Comparison of ENCODE assay signal across 39 cellular contexts in the genomic region with DNA sequence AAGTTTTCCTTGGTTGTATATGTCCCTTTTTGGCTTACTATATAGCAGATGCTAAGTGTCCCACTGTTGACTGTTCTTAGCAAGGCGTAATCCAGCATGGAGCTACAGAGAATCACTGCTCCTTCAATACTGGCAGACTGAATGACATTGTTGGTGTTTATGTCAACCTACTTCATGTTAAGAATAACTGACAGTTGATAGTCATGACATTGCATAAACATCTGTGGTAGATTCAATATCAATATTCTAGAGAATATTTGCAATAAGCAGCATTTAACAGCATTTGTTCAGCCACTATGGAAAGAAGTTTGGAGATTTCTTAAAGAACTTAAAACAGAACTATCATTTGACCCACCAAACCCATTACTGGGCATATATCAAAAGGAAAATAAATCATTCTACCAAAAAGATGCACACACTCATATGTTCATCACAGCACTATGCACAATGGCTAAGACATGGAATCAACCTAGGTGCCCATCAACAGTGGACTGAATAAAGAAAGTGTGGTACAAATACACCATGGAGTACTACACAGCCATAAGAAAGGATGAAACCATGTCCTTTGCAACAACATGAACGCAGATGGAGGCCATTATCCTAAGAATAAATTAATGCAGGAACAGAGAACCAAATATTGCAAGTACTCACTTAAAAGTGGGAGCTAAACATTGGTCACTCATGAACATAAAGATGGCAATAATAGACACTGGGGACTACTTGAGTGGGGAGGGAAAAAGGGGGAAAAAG.
"Had no signal": no experiment of that assay in that cellular context is flagged by ENCODE, and none has a peak within 500 bp of the region (broad histone marks: within the 10 kb centered on the region; RNA-seq: fewer than 3 reads in every experiment).

No MANE protein-coding gene starts in this region.

- H3K27ac ChIP-seq: adrenal gland, ascending aorta, body of pancreas, brain microvascular endothelial cell, breast epithelium, cardiac muscle cell had no signal

- ATAC-seq: activated naive CD4-positive, alpha-beta T cell treated with anti-CD3 and anti-CD28 coated beads, Interleukin-2, amount 50 U/mL, for 72 hours; activated naive CD8-positive, alpha-beta T cell treated with anti-CD3 and anti-CD28 coated beads, Interleukin-2, amount 50 U/mL, for 24 hours; activated T-cell treated with anti-CD3 and anti-CD28 coated beads, Interleukin-2, amount 50 U/mL, for 4 hours; activated T-cell treated with anti-CD3 and anti-CD28 coated beads, Interleukin-2, amount 50 U/mL, for 72 hours; activated T-helper 17 cell treated with anti-CD3 and anti-CD28 coated beads, Interleukin-2, amount 50 U/mL, for 72 hours; body of pancreas had no signal

- H3K4me1 ChIP-seq: adrenal gland, body of pancreas, breast epithelium had no signal

- H3K27me3 Mint-ChIP-seq: activated naive CD4-positive, alpha-beta T cell treated with anti-CD3 and anti-CD28 coated beads, Interleukin-2, amount 10 ng/mL, durations not matched to agents 7 days and 5 days; activated naive CD4-positive, alpha-beta T cell treated with anti-CD3 and anti-CD28 coated beads, Interleukin-2, amount 50 U/mL, for 24 hours; activated naive CD8-positive, alpha-beta T cell; activated naive CD8-positive, alpha-beta T cell treated with anti-CD3 and anti-CD28 coated beads for 36 hours; activated naive CD8-positive, alpha-beta T cell treated with anti-CD3 and anti-CD28 coated beads, Interleukin-2, amount 10 ng/mL, durations not matched to agents 7 days and 5 days; activated naive CD8-positive, alpha-beta T cell treated with anti-CD3 and anti-CD28 coated beads, Interleukin-2, amount 50 U/mL, for 24 hours; activated T-cell treated with anti-CD3 and anti-CD28 coated beads, Interleukin-2, amount 50 U/mL, for 24 hours; activated T-helper 17 cell treated with anti-CD3 and anti-CD28 coated beads, Interleukin-2, amount 50 U/mL, for 72 hours; brain; central memory CD8-positive, alpha-beta T cell had no signal

- DNase-seq: activated effector memory CD4-positive, alpha-beta T cell treated with anti-CD3 and anti-CD28 coated beads, Interleukin-2, amount 50 U/mL, for 16 hours; activated effector memory CD4-positive, alpha-beta T cell treated with Interleukin-2 at 50 U/mL for 16 hours; activated gamma-delta T cell; activated gamma-delta T cell treated with Interleukin-2 at 50 U/mL for 16 hours; activated naive CD4-positive, alpha-beta T cell; activated naive CD4-positive, alpha-beta T cell treated with anti-CD3 and anti-CD28 coated beads for 36 hours; activated naive CD4-positive, alpha-beta T cell treated with anti-CD3 and anti-CD28 coated beads, Interleukin-2, amount 10 ng/mL, durations not matched to agents 7 days and 5 days; activated naive CD4-positive, alpha-beta T cell treated with anti-CD3 and anti-CD28 coated beads, Interleukin-2, amount 50 U/mL, for 16 hours; activated naive CD4-positive, alpha-beta T cell treated with Interleukin-2 at 50 U/mL for 16 hours; activated naive CD8-positive, alpha-beta T cell treated with anti-CD3 and anti-CD28 coated beads for 36 hours; activated naive CD8-positive, alpha-beta T cell treated with anti-CD3 and anti-CD28 coated beads, Interleukin-2, amount 10 ng/mL, durations not matched to agents 7 days and 5 days; activated naive CD8-positive, alpha-beta T cell treated with anti-CD3 and anti-CD28 coated beads, Interleukin-2, amount 50 U/mL, for 24 hours; activated T-cell treated with anti-CD3 and anti-CD28 coated beads, Interleukin-2, amount 50 U/mL, for 1 hour; activated T-cell treated with anti-CD3 and anti-CD28 coated beads, Interleukin-2, amount 50 U/mL, for 24 hours; activated T-cell treated with anti-CD3 and anti-CD28 coated beads, Interleukin-2, amount 50 U/mL, for 4 hours; activated T-cell treated with anti-CD3 and anti-CD28 coated beads, Interleukin-2, amount 50 U/mL, for 48 hours; activated T-cell treated with anti-CD3 and anti-CD28 coated beads, Interleukin-2, amount 50 U/mL, for 72 hours; adrenal gland; amniotic stem cell; amygdala; anterior cingulate cortex; aorta; body of pancreas; brain microvascular endothelial cell; caudate nucleus; central memory CD4-positive, alpha-beta T cell; cerebellar nuclear complex had no signal

- H3K9me3 ChIP-seq: body of pancreas, breast epithelium had no signal

- H3K27ac Mint-ChIP-seq: activated naive CD4-positive, alpha-beta T cell treated with anti-CD3 and anti-CD28 coated beads for 36 hours; activated naive CD4-positive, alpha-beta T cell treated with anti-CD3 and anti-CD28 coated beads, Interleukin-2, amount 10 ng/mL, durations not matched to agents 7 days and 5 days; activated naive CD4-positive, alpha-beta T cell treated with anti-CD3 and anti-CD28 coated beads, Interleukin-2, amount 50 U/mL, for 24 hours; activated naive CD4-positive, alpha-beta T cell treated with anti-CD3 and anti-CD28 coated beads, Interleukin-2, amount 50 U/mL, for 72 hours; activated naive CD8-positive, alpha-beta T cell; activated naive CD8-positive, alpha-beta T cell treated with anti-CD3 and anti-CD28 coated beads for 36 hours; activated naive CD8-positive, alpha-beta T cell treated with anti-CD3 and anti-CD28 coated beads, Interleukin-2, amount 10 ng/mL, durations not matched to agents 7 days and 5 days; activated naive CD8-positive, alpha-beta T cell treated with anti-CD3 and anti-CD28 coated beads, Interleukin-2, amount 50 U/mL, for 24 hours; activated T-cell treated with anti-CD3 and anti-CD28 coated beads, Interleukin-2, amount 50 U/mL, for 24 hours; activated T-cell treated with anti-CD3 and anti-CD28 coated beads, Interleukin-2, amount 50 U/mL, for 72 hours; activated T-helper 1 cell treated with anti-CD3 and anti-CD28 coated beads, Interleukin-12 subunit alpha, Interleukin-12 subunit beta, Interleukin-2, Interleukin-4 antibody, amounts not matched to agents 30 ng/mL and 10 ng/mL and 1 ng/mL, durations not matched to agents 14 hours and 24 hours and 36 hours; activated T-helper 17 cell treated with anti-CD3 and anti-CD28 coated beads, Interleukin-2, amount 50 U/mL, for 72 hours; activated T-helper 2 cell treated with anti-CD3 and anti-CD28 coated beads, Interferon-gamma antibody, Interleukin-2, Interleukin-4, amounts not matched to agents 10 μg/mL and 5 μg/mL and 100 μg/mL, durations not matched to agents 14 hours and 24 hours and 36 hours; brain had no signal

- H3K4me3 ChIP-seq: adrenal gland, ascending aorta, body of pancreas, breast epithelium, cardiac muscle cell had no signal

- FAIRE-seq: bronchial epithelial cell had no signal

- H3K4me1 Mint-ChIP-seq: activated naive CD4-positive, alpha-beta T cell treated with anti-CD3 and anti-CD28 coated beads, Interleukin-2, amount 10 ng/mL, durations not matched to agents 7 days and 5 days; activated naive CD4-positive, alpha-beta T cell treated with anti-CD3 and anti-CD28 coated beads, Interleukin-2, amount 50 U/mL, for 24 hours; activated naive CD8-positive, alpha-beta T cell treated with anti-CD3 and anti-CD28 coated beads, Interleukin-2, amount 10 ng/mL, durations not matched to agents 7 days and 5 days; activated naive CD8-positive, alpha-beta T cell treated with anti-CD3 and anti-CD28 coated beads, Interleukin-2, amount 50 U/mL, for 24 hours; brain; central memory CD8-positive, alpha-beta T cell had no signal

- H3K4me3 Mint-ChIP-seq: activated naive CD4-positive, alpha-beta T cell treated with anti-CD3 and anti-CD28 coated beads for 36 hours; activated naive CD4-positive, alpha-beta T cell treated with anti-CD3 and anti-CD28 coated beads, Interleukin-2, amount 10 ng/mL, durations not matched to agents 7 days and 5 days; activated naive CD4-positive, alpha-beta T cell treated with anti-CD3 and anti-CD28 coated beads, Interleukin-2, amount 50 U/mL, for 24 hours; activated naive CD8-positive, alpha-beta T cell; activated naive CD8-positive, alpha-beta T cell treated with anti-CD3 and anti-CD28 coated beads for 36 hours; activated naive CD8-positive, alpha-beta T cell treated with anti-CD3 and anti-CD28 coated beads, Interleukin-2, amount 10 ng/mL, durations not matched to agents 7 days and 5 days; activated naive CD8-positive, alpha-beta T cell treated with anti-CD3 and anti-CD28 coated beads, Interleukin-2, amount 50 U/mL, for 24 hours; activated T-cell treated with anti-CD3 and anti-CD28 coated beads, Interleukin-2, amount 50 U/mL, for 24 hours; activated T-cell treated with anti-CD3 and anti-CD28 coated beads, Interleukin-2, amount 50 U/mL, for 4 hours; activated T-cell treated with anti-CD3 and anti-CD28 coated beads, Interleukin-2, amount 50 U/mL, for 72 hours; activated T-helper 1 cell treated with anti-CD3 and anti-CD28 coated beads, Interleukin-12 subunit alpha, Interleukin-12 subunit beta, Interleukin-2, Interleukin-4 antibody, amounts not matched to agents 30 ng/mL and 10 ng/mL and 1 ng/mL, durations not matched to agents 14 hours and 24 hours and 36 hours; activated T-helper 17 cell treated with anti-CD3 and anti-CD28 coated beads, Interleukin-2, amount 50 U/mL, for 72 hours; brain; central memory CD8-positive, alpha-beta T cell had no signal

- H3K36me3 ChIP-seq: adrenal gland, ascending aorta, brain microvascular endothelial cell, breast epithelium, cardiac muscle cell had no signal

- H3K27me3 ChIP-seq: adrenal gland, ascending aorta, body of pancreas, brain microvascular endothelial cell, breast epithelium, cardiac muscle cell had no signal

- H3K36me3 Mint-ChIP-seq: activated naive CD4-positive, alpha-beta T cell treated with anti-CD3 and anti-CD28 coated beads, Interleukin-2, amount 10 ng/mL, durations not matched to agents 7 days and 5 days had no signal
